Comparison of ENCODE assay signal across 24 cellular contexts in genomic region chr6:165002358-165002757, GRCh38.
DNase-seq lines count a peak whose midpoint lies in the region; FAIRE-seq and TF ChIP-seq lines count a peak whose summit lies in the region.
"Had no signal": no experiment of that assay in that cellular context is flagged by ENCODE, and none has a peak within 500 bp of the region (broad histone marks: within the 10 kb centered on the region; RNA-seq: fewer than 3 reads in every experiment).

No MANE protein-coding gene starts in this region.

- no peaks in the 10 kb centered on the region for H3K79me2 ChIP-seq in trophoblast cell (ENCODE audit: control insufficient read depth, insufficient read depth, low read length, poor library complexity)

- H3K23ac ChIP-seq in trophoblast cell (ENCODE audit: low read length), result no peak overlapping the region

- H4K12ac ChIP-seq in trophoblast cell (ENCODE audit: low read depth, low read length), result no peak overlapping the region

- H3K4me1 ChIP-seq in kidney (ENCODE audit: control insufficient read depth in 1 of 2, insufficient read depth in 1 of 2, low read depth in 1 of 2, low read length in 2 of 2), result no peaks in the 10 kb centered on the region
- no peaks in the 10 kb centered on the region for H3K4me1 ChIP-seq in trophoblast cell (ENCODE audit: control insufficient read depth in 1 of 2, insufficient read depth in 2 of 2, low read length in 2 of 2)
- H3K4me1 ChIP-seq: BE2C, BLaER1 had no signal

- H2BK120ac ChIP-seq in trophoblast cell (ENCODE audit: insufficient read depth, low read length, poor library complexity), result no peak overlapping the region

- intact Hi-C loops in kidney (cut with DNase I), result no loop called here

- H3K9me3 ChIP-seq in kidney (ENCODE audit: control insufficient read depth in 1 of 2, low read length in 2 of 2) (no peaks in the 10 kb centered on the region), trophoblast cell (ENCODE audit: insufficient read depth, low read depth, low read length) (peaks cover 6% of the 10 kb centered on the region)
- H3K9me3 ChIP-seq: BE2C had no signal

- H3K36me3 ChIP-seq in kidney (ENCODE audit: control insufficient read depth in 1 of 2, insufficient read depth in 2 of 2, low read length in 2 of 2), result no peaks in the 10 kb centered on the region
- no peaks in the 10 kb centered on the region for H3K36me3 ChIP-seq in trophoblast cell (ENCODE audit: control insufficient read depth in 1 of 2, insufficient read depth in 2 of 2, low read length in 2 of 2)
- H3K36me3 ChIP-seq: BE2C, BLaER1 had no signal

- H3K4me3 ChIP-seq in kidney (ENCODE audit: low read length in 2 of 2) (no peak overlapping the region), trophoblast cell (ENCODE audit: low read depth, low read length) (no peak overlapping the region)
- H3K4me3 ChIP-seq: BLaER1, GM12878 had no signal

- H2BK12ac ChIP-seq in trophoblast cell (ENCODE audit: low read length), result no peak overlapping the region

- H3K27me3 ChIP-seq in trophoblast cell (ENCODE audit: insufficient read depth, low read length), result no peaks in the 10 kb centered on the region
- H3K27me3 ChIP-seq: BE2C, BLaER1 had no signal

- H3K18ac ChIP-seq in trophoblast cell (ENCODE audit: low read length), result no peak overlapping the region

- no peak overlapping the region for H2AFZ ChIP-seq in trophoblast cell (ENCODE audit: insufficient read depth, low read length, poor library complexity)

- H3K4ac ChIP-seq in trophoblast cell (ENCODE audit: low read depth, low read length), result no peak overlapping the region

- H4K8ac ChIP-seq in trophoblast cell (ENCODE audit: low read depth, low read length), result no peak overlapping the region

- H2BK5ac ChIP-seq in trophoblast cell (ENCODE audit: low read depth, low read length, poor library complexity), result no peak overlapping the region

- H3K9ac ChIP-seq in kidney (ENCODE audit: low read length in 2 of 2) (no peak overlapping the region), trophoblast cell (ENCODE audit: low read length) (no peak overlapping the region)
- H3K9ac ChIP-seq: BLaER1 had no signal

- H3K4me2 ChIP-seq in trophoblast cell (ENCODE audit: low read length), result no peak overlapping the region
- H3K4me2 ChIP-seq: BLaER1 had no signal

- WGBS in trophoblast cell (ENCODE audit: extremely low coverage, insufficient coverage, insufficient read length), result no CpG with 5 or more reads among the region's 4 CpGs

- H3K79me1 ChIP-seq in trophoblast cell (ENCODE audit: low read length), result no peaks in the 10 kb centered on the region

- DNase-seq in kidney (no peak), erythroblast (lab: John Stamatoyannopoulos, UW) (no peak), trophoblast cell (no peak)
- DNase-seq: ACHN; BE2C; C1 segment of cervical spinal cord; CD4-positive, alpha-beta memory T cell; CD4-positive, CD25-positive, alpha-beta regulatory T cell; CD8-positive, alpha-beta memory T cell; COR-L47; DMS 273 treated with DMSO at 0.1 percent for 48 hours; DMS153; DMS53; DMS79; DND-41; EL; GDM1 had no signal

- no peak overlapping the region for H3K14ac ChIP-seq in trophoblast cell (ENCODE audit: low read length)

- no peak overlapping the region for H4K91ac ChIP-seq in trophoblast cell (ENCODE audit: low read depth, low read length)

- no peak overlapping the region for H2AK5ac ChIP-seq in trophoblast cell (ENCODE audit: low read length)

- peak; percentile 14 for FAIRE-seq in A204.1 (lab: Jason Lieb, UNC)
- FAIRE-seq in endometrium (lab: Jason Lieb, UNC), result peak; percentile 15
- peak; percentile 25 for FAIRE-seq in kidney (lab: Jason Lieb, UNC)
- FAIRE-seq: GM12878, GM12892, GM19239 had no signal

- no peak overlapping the region for H3K27ac ChIP-seq in kidney (ENCODE audit: low read depth in 2 of 2, low read length in 2 of 2)
- H3K27ac ChIP-seq in trophoblast cell (ENCODE audit: low read depth, low read length), result no peak overlapping the region
- H3K27ac ChIP-seq: 22Rv1, BLaER1 had no signal

- no peak for TF ChIP-seq CTCF in kidney (IDR thresholded peaks at IDR 0.05; ENCODE audit: borderline replicate concordance, extremely low read depth, insufficient read depth)

- TF ChIP-seq POLR2A in erythroblast (IDR thresholded peaks at IDR 0.05; ENCODE audit: low read length), result no peak
